Comparison of ENCODE assay signal across 8 cellular contexts in genomic region chr4:183840311-183840710, GRCh38.
DNase-seq lines count a peak whose midpoint lies in the region; ATAC-seq and TF ChIP-seq lines count a peak whose summit lies in the region.

No MANE protein-coding gene starts in this region.

- H3K9me3 ChIP-seq in OCI-LY7 (ENCODE audit: low read length) (no peaks in the 10 kb centered on the region), fibroblast of lung (ENCODE audit: control insufficient read depth, insufficient read depth, low read depth, low read length) (no peaks in the 10 kb centered on the region), neural cell (ENCODE audit: low read length) (no peaks in the 10 kb centered on the region)

- H4K20me1 ChIP-seq in OCI-LY7 (ENCODE audit: insufficient read depth, low read length) (no peaks in the 10 kb centered on the region), fibroblast of lung (ENCODE audit: control insufficient read depth, extremely low read depth, insufficient read depth, low read length) (no peaks in the 10 kb centered on the region), neural cell (ENCODE audit: insufficient read depth) (no peaks in the 10 kb centered on the region)

- intact Hi-C loops in OCI-LY7 (cut with micrococcal nuclease; ENCODE audit: unreplicated experiment): loop anchor here (1.0 to 10.0 kb wide), 3 partner anchors 260 to 714 kb away; no protein-coding TSS in a partner anchor

- H3K9ac ChIP-seq in fibroblast of lung (ENCODE audit: insufficient read depth, low read length): no peak overlapping the region
- H3K9ac ChIP-seq in neural cell (ENCODE audit: low read length): no peak overlapping the region

- TF ChIP-seq RAD21 in neural cell (conservative IDR thresholded peaks at IDR 0.05): peak; percentile 98

- no peaks in the 10 kb centered on the region for H3F3A ChIP-seq in neural cell (ENCODE audit: insufficient read depth, low read length, poor library complexity, severe bottlenecking)

- no peaks in the 10 kb centered on the region for H3K4me1 ChIP-seq in OCI-LY7 (ENCODE audit: insufficient read depth, low read length, poor library complexity, severe bottlenecking)
- H3K4me1 ChIP-seq in fibroblast of lung (ENCODE audit: control insufficient read depth, extremely low read depth, insufficient read depth, low read length): no peaks in the 10 kb centered on the region

- no peaks in the 10 kb centered on the region for H3K9me2 ChIP-seq in OCI-LY7 (ENCODE audit: insufficient read depth, low read length)
- no peaks in the 10 kb centered on the region for H3K9me2 ChIP-seq in neural cell (ENCODE audit: insufficient read depth, low read length)

- H3K36me3 ChIP-seq in OCI-LY7 (ENCODE audit: insufficient read depth, low read length) (no peaks in the 10 kb centered on the region), fibroblast of lung (ENCODE audit: control insufficient read depth, insufficient read depth, low read length) (no peaks in the 10 kb centered on the region), neural cell (ENCODE audit: insufficient read depth, low read length) (no peaks in the 10 kb centered on the region)

- TF ChIP-seq CTCF in GM13977 (IDR thresholded peaks at IDR 0.05; ENCODE audit: extremely low read depth, insufficient read depth, missing control alignments) (peak; percentile 86), OCI-LY7 (conservative IDR thresholded peaks at IDR 0.05; ENCODE audit: low read length) (peak; percentile 93), fibroblast of lung (conservative IDR thresholded peaks at IDR 0.05 in 1 of 2, IDR thresholded peaks at IDR 0.05 in 1 of 2; ENCODE audit: low read depth in 1 of 2, low read length in 2 of 2) (peak; percentile 88 to 92), neural cell (IDR thresholded peaks at IDR 0.05; ENCODE audit: poor library complexity, severe bottlenecking) (peak; percentile 94)

- POLR2A ChIA-PET in OCI-LY7 (lab: Charles Lee): interaction anchor here (0.7 kb wide), 1 partner anchor 251 kb away, joined by 3 read pairs; no protein-coding TSS in a partner anchor

- BruUV-seq in OCI-LY7 (replicated peaks; lab: Mats Ljungman, UMichigan): no TSS peak

- H2AFZ ChIP-seq in OCI-LY7 (ENCODE audit: low read length): no peak overlapping the region
- no peak overlapping the region for H2AFZ ChIP-seq in fibroblast of lung (ENCODE audit: low read length)
- H2AFZ ChIP-seq in neural cell (ENCODE audit: low read depth, low read length): no peak overlapping the region

- H3K4me2 ChIP-seq in OCI-LY7 (ENCODE audit: low read length) (no peak overlapping the region), fibroblast of lung (ENCODE audit: extremely low read depth, insufficient read depth, low read length) (no peak overlapping the region), neural cell (ENCODE audit: low read length) (no peak overlapping the region)

- DNase-seq in ACHN: peak; percentile 68
- peak; percentile 71 for DNase-seq in GM13977 (ENCODE audit: low spot score)
- DNase-seq in OCI-LY7 (ENCODE audit: low spot score): peak; percentile 77
- DNase-seq in activated T-cell treated with anti-CD3 and anti-CD28 coated beads, Interleukin-2, amount 50 U/mL, for 1 hour: peak; percentile 60
- peak; percentile 64 to 85 for DNase-seq in fibroblast of lung (ENCODE audit: low read depth in 2 of 2)
- peak in 46 of 49 donors; percentile 4 to 87 (median 69) for DNase-seq in substantia nigra (lab: John Stamatoyannopoulos, UW)

- TF ChIP-seq EP300 in neural cell (conservative IDR thresholded peaks at IDR 0.05; ENCODE audit: poor library complexity, severe bottlenecking): peak; percentile 20

- H3K79me2 ChIP-seq in OCI-LY7 (ENCODE audit: insufficient read depth, low read depth, low read length) (no peaks in the 10 kb centered on the region), fibroblast of lung (ENCODE audit: control insufficient read depth, insufficient read depth, low read length) (no peaks in the 10 kb centered on the region), neural cell (replicated peaks; ENCODE audit: insufficient read depth, low read length) (no peaks in the 10 kb centered on the region)

- in situ Hi-C loops in ACHN (cut with HindIII; ENCODE audit: low pct_ligation_motif_present, low pct_unique_long_range_greater_than_20kb, low sequenced_read_pairs) (no loop called here), GM13977 (cut with MboI; ENCODE audit: low pct_unique_long_range_greater_than_20kb, low sequenced_read_pairs, unreplicated experiment) (no loop called here)

- no peak overlapping the region for H3K4me3 ChIP-seq in OCI-LY7 (ENCODE audit: low read depth, low read length, poor library complexity, severe bottlenecking)
- H3K4me3 ChIP-seq in fibroblast of lung (replicated peaks in 1 of 4; ENCODE audit: control extremely low read depth in 1 of 4, insufficient read depth in 1 of 4, low read depth in 3 of 4, low read length in 4 of 4): no peak overlapping the region
- H3K4me3 ChIP-seq in neural cell (ENCODE audit: low read length): no peak overlapping the region

- CTCF ChIA-PET in OCI-LY7 (lab: Charles Lee; ENCODE audit: unreplicated experiment): no interaction called here

- H3K27me3 ChIP-seq in fibroblast of lung (ENCODE audit: control insufficient read depth, insufficient read depth, low read length): no peaks in the 10 kb centered on the region
- H3K27me3 ChIP-seq in neural cell (ENCODE audit: insufficient read depth, low read depth, low read length): no peaks in the 10 kb centered on the region

- ATAC-seq in HG03565 (IDR thresholded peaks at IDR 0.05; ENCODE audit: unreplicated experiment): peak; percentile 75

- H3K27ac ChIP-seq in OCI-LY7 (ENCODE audit: low read depth, low read length, poor library complexity, severe bottlenecking) (no peak overlapping the region), fibroblast of lung (ENCODE audit: insufficient read depth, low read length) (no peak overlapping the region), neural cell (ENCODE audit: low read length) (no peak overlapping the region), substantia nigra (ENCODE audit: low read depth, low read length, poor library complexity, severe bottlenecking) (no peak overlapping the region)

TF ChIP-seq in neural cell, 6 proteins besides CTCF, POLR2A, EP300 and RAD21:
- TF ChIP-seq TAF1 (IDR thresholded peaks at IDR 0.05; ENCODE audit: low read depth) (no peak), EZH2 (IDR thresholded peaks at IDR 0.05; ENCODE audit: borderline replicate concordance, insufficient read depth, low read length, poor library complexity, severe bottlenecking) (no peak), POLR2AphosphoS5 (IDR thresholded peaks at IDR 0.05) (no peak), MXI1 (conservative IDR thresholded peaks at IDR 0.05; ENCODE audit: poor library complexity, severe bottlenecking) (no peak), SMC3 (conservative IDR thresholded peaks at IDR 0.05; ENCODE audit: poor library complexity) (peak; percentile 99)
- TF ChIP-seq, protein P1, sequence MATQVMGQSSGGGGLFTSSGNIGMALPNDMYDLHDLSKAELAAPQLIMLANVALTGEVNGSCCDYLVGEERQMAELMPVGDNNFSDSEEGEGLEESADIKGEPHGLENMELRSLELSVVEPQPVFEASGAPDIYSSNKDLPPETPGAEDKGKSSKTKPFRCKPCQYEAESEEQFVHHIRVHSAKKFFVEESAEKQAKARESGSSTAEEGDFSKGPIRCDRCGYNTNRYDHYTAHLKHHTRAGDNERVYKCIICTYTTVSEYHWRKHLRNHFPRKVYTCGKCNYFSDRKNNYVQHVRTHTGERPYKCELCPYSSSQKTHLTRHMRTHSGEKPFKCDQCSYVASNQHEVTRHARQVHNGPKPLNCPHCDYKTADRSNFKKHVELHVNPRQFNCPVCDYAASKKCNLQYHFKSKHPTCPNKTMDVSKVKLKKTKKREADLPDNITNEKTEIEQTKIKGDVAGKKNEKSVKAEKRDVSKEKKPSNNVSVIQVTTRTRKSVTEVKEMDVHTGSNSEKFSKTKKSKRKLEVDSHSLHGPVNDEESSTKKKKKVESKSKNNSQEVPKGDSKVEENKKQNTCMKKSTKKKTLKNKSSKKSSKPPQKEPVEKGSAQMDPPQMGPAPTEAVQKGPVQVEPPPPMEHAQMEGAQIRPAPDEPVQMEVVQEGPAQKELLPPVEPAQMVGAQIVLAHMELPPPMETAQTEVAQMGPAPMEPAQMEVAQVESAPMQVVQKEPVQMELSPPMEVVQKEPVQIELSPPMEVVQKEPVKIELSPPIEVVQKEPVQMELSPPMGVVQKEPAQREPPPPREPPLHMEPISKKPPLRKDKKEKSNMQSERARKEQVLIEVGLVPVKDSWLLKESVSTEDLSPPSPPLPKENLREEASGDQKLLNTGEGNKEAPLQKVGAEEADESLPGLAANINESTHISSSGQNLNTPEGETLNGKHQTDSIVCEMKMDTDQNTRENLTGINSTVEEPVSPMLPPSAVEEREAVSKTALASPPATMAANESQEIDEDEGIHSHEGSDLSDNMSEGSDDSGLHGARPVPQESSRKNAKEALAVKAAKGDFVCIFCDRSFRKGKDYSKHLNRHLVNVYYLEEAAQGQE (IDR thresholded peaks at IDR 0.05; ENCODE audit: borderline replicate concordance): no peak
